8 cellular contexts compared by ENCODE assay signal in genomic region chr16:67241008-67241900, GRCh38. TPM values are rescaled to one million over a fixed set of nuclear protein-coding genes. Genes with fewer than 3 reads are reported as not detected.
DNase-seq lines count a peak whose midpoint lies in the region; ATAC-seq, FAIRE-seq and TF ChIP-seq lines count a peak whose summit lies in the region.

No MANE protein-coding gene starts in this region.

- H4K20me1 ChIP-seq in fibroblast of lung (ENCODE audit: control insufficient read depth, extremely low read depth, insufficient read depth, low read length): no peaks in the 10 kb centered on the region

- WGBS in pancreas, 2 donors: 63 to 65% methylated on average over 10 of the region's 10 CpGs

- ATAC-seq in SK-N-SH treated with all-trans-retinoic acid at 6 μM for 48 hours (peak; percentile 58), pancreas (peak; percentile 43 to 63 (median 49)), GM21717 (IDR thresholded peaks at IDR 0.05; ENCODE audit: unreplicated experiment) (no peak), GM18861 (IDR thresholded peaks at IDR 0.05; ENCODE audit: unreplicated experiment) (no peak)

- H3K27ac ChIP-seq in fibroblast of lung (ENCODE audit: insufficient read depth, low read length) (peak overlapping the region; percentile 75), pancreas (peak overlapping the region; percentile 8 to 72 (median 42))

- no peak for TF ChIP-seq CTCF in fibroblast of lung (conservative IDR thresholded peaks at IDR 0.05 in 1 of 2, IDR thresholded peaks at IDR 0.05 in 1 of 2; ENCODE audit: low read depth in 1 of 2, low read length in 2 of 2)
- TF ChIP-seq CTCF in pancreas (IDR thresholded peaks at IDR 0.05): no peak

- peak overlapping the region; percentile 63 for H3K4me2 ChIP-seq in fibroblast of lung (ENCODE audit: extremely low read depth, insufficient read depth, low read length)

- peaks cover 23% of the 10 kb centered on the region for H3K36me3 ChIP-seq in fibroblast of lung (ENCODE audit: control insufficient read depth, insufficient read depth, low read length)
- peaks cover 0 to 20% (median 6%) of the 10 kb centered on the region in 3 donors for H3K36me3 ChIP-seq in pancreas

- H3K9me3 ChIP-seq in fibroblast of lung (ENCODE audit: control insufficient read depth, insufficient read depth, low read depth, low read length) (no peaks in the 10 kb centered on the region), pancreas (no peaks in the 10 kb centered on the region)

- no peak overlapping the region for H2AFZ ChIP-seq in fibroblast of lung (ENCODE audit: low read length)

- peak; percentile 98 for DNase-seq in EH (ENCODE audit: low read depth)
- peak; percentile 74 to 86 for DNase-seq in fibroblast of lung (ENCODE audit: low read depth in 2 of 2)
- DNase-seq in pancreas: peak; percentile 50 to 79 (median 66)
- no peak for DNase-seq in NCI-H345 (lab: John Stamatoyannopoulos, UW)
- DNase-seq in NCI-H1436 treated with DMSO at 0.1 percent for 48 hours (lab: John Stamatoyannopoulos, UW): no peak

- H3K9ac ChIP-seq in fibroblast of lung (ENCODE audit: insufficient read depth, low read length): peak overlapping the region; percentile 36

- peaks cover 43% of the 10 kb centered on the region for H3K79me2 ChIP-seq in fibroblast of lung (ENCODE audit: control insufficient read depth, insufficient read depth, low read length)

- H3K27me3 ChIP-seq in fibroblast of lung (ENCODE audit: control insufficient read depth, insufficient read depth, low read length): no peaks in the 10 kb centered on the region
- H3K27me3 ChIP-seq in pancreas: no peaks in the 10 kb centered on the region

- FAIRE-seq in pancreas (lab: Jason Lieb, UNC): no peak

- H3K4me3 ChIP-seq in fibroblast of lung (replicated peaks in 1 of 4; ENCODE audit: control extremely low read depth in 1 of 4, insufficient read depth in 1 of 4, low read depth in 3 of 4, low read length in 4 of 4): no peak overlapping the region
- no peak overlapping the region for H3K4me3 ChIP-seq in pancreas

- intact Hi-C loops in pancreas (cut with DNase I): no loop called here

- peaks cover 53% of the 10 kb centered on the region for H3K4me1 ChIP-seq in fibroblast of lung (ENCODE audit: control insufficient read depth, extremely low read depth, insufficient read depth, low read length)
- peaks cover 0 to 24% (median 3%) of the 10 kb centered on the region in 3 donors for H3K4me1 ChIP-seq in pancreas

TF ChIP-seq in SK-N-SH treated with all-trans-retinoic acid at 6 μM for 48 hours, 23 proteins besides CTCF, POLR2A, EP300 and RAD21:
- TF ChIP-seq ZNF8 (CRISPR knock-in tag; IDR thresholded peaks at IDR 0.05) (no peak), BACH2 (CRISPR knock-in tag; IDR thresholded peaks at IDR 0.05; ENCODE audit: borderline replicate concordance) (no peak), ZFP3 (CRISPR knock-in tag; IDR thresholded peaks at IDR 0.05) (peak; percentile 69), PPARA (CRISPR knock-in tag; IDR thresholded peaks at IDR 0.05; ENCODE audit: borderline replicate concordance) (no peak), PATZ1 (CRISPR knock-in tag; IDR thresholded peaks at IDR 0.05; ENCODE audit: borderline replicate concordance) (no peak)

RNA-seq across cellular contexts. Expression of gene FHOD1, which starts 6.0 kb away (rescaled TPM):
- 7.1 and 13.9 TPM in 2 replicates for total RNA-seq in fibroblast of lung
- 25.8 and 32.7 TPM in 2 replicates for polyA plus RNA-seq in fibroblast of lung
- polyA plus RNA-seq in fibroblast of lung (2012): 41.2 and 62.7 TPM in 2 replicates
- polyA minus RNA-seq in fibroblast of lung (ENCODE audit: low replicate concordance): 52.9 and 83.9 TPM in 2 replicates
- total RNA-seq in pancreas: 10 to 100 TPM in 2 of 6 donors, 1 to 10 TPM in 4; 7.8 to 20.8 (median 8.8) TPM
- polyA plus RNA-seq in pancreas: 10 to 100 TPM; 34.0 to 41.2 TPM

RNA-seq across cellular contexts. Expression of gene SLC9A5, which starts 7.5 kb away (rescaled TPM):
- 1.0 and 2.3 TPM in 2 replicates for total RNA-seq in fibroblast of lung
- 1.9 and 2.0 TPM in 2 replicates for polyA plus RNA-seq in fibroblast of lung
- polyA plus RNA-seq in fibroblast of lung (2012): 1.9 and 2.0 TPM in 2 replicates
- 0.16 and 3.9 TPM in 2 replicates for polyA minus RNA-seq in fibroblast of lung (ENCODE audit: low replicate concordance)
- under 1 TPM; 0.22 to 0.69 (median 0.48) TPM for total RNA-seq in pancreas
- 1 to 10 TPM; 1.3 to 1.5 TPM for polyA plus RNA-seq in pancreas

RNA-seq across cellular contexts. Expression of gene TMEM208, which starts 14.3 kb away (rescaled TPM):
- 25.7 and 26.3 TPM in 2 replicates for total RNA-seq in fibroblast of lung
- polyA plus RNA-seq in fibroblast of lung: 43.2 and 53.5 TPM in 2 replicates
- 39.8 and 49.8 TPM in 2 replicates for polyA plus RNA-seq in fibroblast of lung (2012)
- 60.4 and 70.6 TPM in 2 replicates for polyA minus RNA-seq in fibroblast of lung (ENCODE audit: low replicate concordance)
- 10 to 100 TPM; 19.2 to 31.2 (median 26.0) TPM for total RNA-seq in pancreas
- polyA plus RNA-seq in pancreas: 10 to 100 TPM; 83.4 to 96.6 TPM

RNA-seq across cellular contexts. Expression of gene PLEKHG4, which starts 38.1 kb away (rescaled TPM):
- total RNA-seq in fibroblast of lung (23.6 and 37.7 TPM in 2 replicates), pancreas (1 to 10 TPM; 3.5 to 8.1 (median 5.2) TPM)
- polyA plus RNA-seq in fibroblast of lung (9.9 and 11.5 TPM in 2 replicates), pancreas (10 to 100 TPM; 17.2 to 28.5 TPM)
- polyA plus RNA-seq in fibroblast of lung (2012): 13.2 and 15.2 TPM in 2 replicates
- 71.0 and 99.7 TPM in 2 replicates for polyA minus RNA-seq in fibroblast of lung (ENCODE audit: low replicate concordance)

RNA-seq across cellular contexts. Expression of gene ELMO3, which starts 42.3 kb away (rescaled TPM):
- total RNA-seq in fibroblast of lung (0.26 and 0.33 TPM in 2 replicates), pancreas (10 to 100 TPM; 14.6 to 23.7 (median 23.0) TPM)
- polyA plus RNA-seq in fibroblast of lung (0.36 and 0.42 TPM in 2 replicates), pancreas (10 to 100 TPM; 41.0 to 52.4 TPM)
- polyA plus RNA-seq in fibroblast of lung (2012): 0.37 and 0.52 TPM in 2 replicates
- polyA minus RNA-seq in fibroblast of lung (ENCODE audit: low replicate concordance): 0.16 and 0.26 TPM in 2 replicates

Comparison
In these comparisons a context has a peak if more than half of its experiments do, and no peak if none do; other contexts are left out.
1. DNase-seq: peak in EH (single experiment), fibroblast of lung (2 of 2) and pancreas (6 of 6); none in NCI-H345 (single experiment) and NCI-H1436 treated with DMSO at 0.1 percent for 48 hours (single experiment).
2. ATAC-seq: peak in SK-N-SH treated with all-trans-retinoic acid at 6 μM for 48 hours (single experiment) and pancreas (4 of 4); none in GM21717 (single experiment) and GM18861 (single experiment).